ENCODE assay signal across 8 cellular contexts in genomic region chr1:1122078-1122811, GRCh38. TPM values are rescaled to one million over a fixed set of nuclear protein-coding genes. Genes with fewer than 3 reads are reported as not detected.
DNase-seq lines count a peak whose midpoint lies in the region; ATAC-seq and TF ChIP-seq lines count a peak whose summit lies in the region.

No MANE protein-coding gene starts in this region.

- TF ChIP-seq POLR2A in GM18505 (IDR thresholded peaks at IDR 0.05; ENCODE audit: borderline replicate concordance, extremely low read depth, insufficient read depth, insufficient read length): no peak

- in situ Hi-C loops in Caki2 (cut with HindIII; ENCODE audit: low pct_unique_long_range_greater_than_20kb, low sequenced_read_pairs): no loop called here

- peak; percentile 42 for DNase-seq in Caki2 (ENCODE audit: low read depth)
- DNase-seq in H7: peak; percentile 98
- DNase-seq in NCI-H446 treated with DMSO at 0.1 percent for 48 hours (lab: John Stamatoyannopoulos, UW): peak; percentile 28
- peak; percentile 88 to 91 for DNase-seq in activated CD4-positive, alpha-beta T cell treated with anti-CD3 and anti-CD28 coated beads, Interleukin-2, amount 50 U/mL, for 48 hours
- peak; percentile 69 to 89 (median 78) for DNase-seq in dorsolateral prefrontal cortex
- peak; percentile 83 for DNase-seq in medulla oblongata (ENCODE audit: extremely low spot score)
- peak; percentile 67 to 82 (median 69) for DNase-seq in stimulated activated CD4-positive, alpha-beta T cell treated with anti-CD3 and anti-CD28 coated beads, TNF-alpha, amount 100 ng/mL, for 24 hours (ENCODE audit: low read depth in 3 of 3)

- H3K4me3 ChIP-seq in H7 (ENCODE audit: insufficient read depth, low read depth, low read length): no peak overlapping the region
- peak overlapping the region in 52 of 59 donors; percentile 1 to 59 (median 32) for H3K4me3 ChIP-seq in dorsolateral prefrontal cortex

- H3K27ac ChIP-seq in dorsolateral prefrontal cortex: peak overlapping the region in 19 of 59 donors; percentile 6 to 67 (median 51)

- no peaks in the 10 kb centered on the region for H3K36me3 ChIP-seq in H7 (replicated peaks; ENCODE audit: control insufficient read depth, insufficient read depth, low read length)

- TF ChIP-seq CTCF in dorsolateral prefrontal cortex (IDR thresholded peaks at IDR 0.05 in 54 of 56, conservative IDR thresholded peaks at IDR 0.05 in 2 of 56; ENCODE audit: low read depth in 1 of 56, partially characterized antibody in 56 of 56): peak; percentile 39 to 98 (median 91)

- H3K27me3 ChIP-seq in H7 (ENCODE audit: control insufficient read depth, insufficient read depth, low read length): peaks cover 15% of the 10 kb centered on the region
- no peaks in the 10 kb centered on the region for H3K27me3 ChIP-seq in dorsolateral prefrontal cortex

- intact Hi-C loops in dorsolateral prefrontal cortex (cut with DNase I): loop anchor here in 1 of 2 donors (2.0 to 5.0 kb wide), 4 partner anchors 39 to 250 kb away; no protein-coding TSS in a partner anchor

- no peak for ATAC-seq in GM18505 (IDR thresholded peaks at IDR 0.05; ENCODE audit: unreplicated experiment)

RNA-seq across cellular contexts. Expression of gene C1orf159, which starts 6.4 kb away (rescaled TPM):
- 19.1 and 26.6 TPM in 2 replicates for total RNA-seq in Caki2 (2014; rRNA removed; shearing (Covaris generic); ENCODE audit: low replicate concordance)
- total RNA-seq in H7 (2014; rRNA removed; shearing (Covaris generic)): 29.3 and 32.0 TPM in 2 replicates
- 10 to 100 TPM; 14.3 to 35.0 (median 23.4) TPM for total RNA-seq in dorsolateral prefrontal cortex

RNA-seq across cellular contexts. Expression of gene RNF223, which starts 48.1 kb away (rescaled TPM):
- not detected in 2 replicates for total RNA-seq in Caki2 (2014; rRNA removed; shearing (Covaris generic); ENCODE audit: low replicate concordance)
- not detected in 2 replicates for total RNA-seq in H7 (2014; rRNA removed; shearing (Covaris generic))
- under 1 TPM in 2 of 120 experiments, not detected in 118; 0.28 to 0.63 TPM for total RNA-seq in dorsolateral prefrontal cortex

RNA-seq across cellular contexts. Expression of gene TTLL10, which starts 51.4 kb away (rescaled TPM):
- not detected in 2 replicates for total RNA-seq in Caki2 (2014; rRNA removed; shearing (Covaris generic); ENCODE audit: low replicate concordance)
- total RNA-seq in H7 (2014; rRNA removed; shearing (Covaris generic)): not detected in 2 replicates
- under 1 TPM in 4 of 120 experiments, not detected in 116; 0.50 to 0.91 (median 0.70) TPM for total RNA-seq in dorsolateral prefrontal cortex

Comparison
In these comparisons a context has a peak if more than half of its experiments do, and no peak if none do; other contexts are left out.
1. DNase-seq: peak in every context shown above with its lines; median percentile 98 in H7; 90 in activated CD4-positive, alpha-beta T cell treated with anti-CD3 and anti-CD28 coated beads, Interleukin-2, amount 50 U/mL, for 48 hours; 83 in medulla oblongata; 78 in dorsolateral prefrontal cortex; 69 in stimulated activated CD4-positive, alpha-beta T cell treated with anti-CD3 and anti-CD28 coated beads, TNF-alpha, amount 100 ng/mL, for 24 hours; 42 in Caki2; 28 in NCI-H446 treated with DMSO at 0.1 percent for 48 hours.